In the genomic region with DNA sequence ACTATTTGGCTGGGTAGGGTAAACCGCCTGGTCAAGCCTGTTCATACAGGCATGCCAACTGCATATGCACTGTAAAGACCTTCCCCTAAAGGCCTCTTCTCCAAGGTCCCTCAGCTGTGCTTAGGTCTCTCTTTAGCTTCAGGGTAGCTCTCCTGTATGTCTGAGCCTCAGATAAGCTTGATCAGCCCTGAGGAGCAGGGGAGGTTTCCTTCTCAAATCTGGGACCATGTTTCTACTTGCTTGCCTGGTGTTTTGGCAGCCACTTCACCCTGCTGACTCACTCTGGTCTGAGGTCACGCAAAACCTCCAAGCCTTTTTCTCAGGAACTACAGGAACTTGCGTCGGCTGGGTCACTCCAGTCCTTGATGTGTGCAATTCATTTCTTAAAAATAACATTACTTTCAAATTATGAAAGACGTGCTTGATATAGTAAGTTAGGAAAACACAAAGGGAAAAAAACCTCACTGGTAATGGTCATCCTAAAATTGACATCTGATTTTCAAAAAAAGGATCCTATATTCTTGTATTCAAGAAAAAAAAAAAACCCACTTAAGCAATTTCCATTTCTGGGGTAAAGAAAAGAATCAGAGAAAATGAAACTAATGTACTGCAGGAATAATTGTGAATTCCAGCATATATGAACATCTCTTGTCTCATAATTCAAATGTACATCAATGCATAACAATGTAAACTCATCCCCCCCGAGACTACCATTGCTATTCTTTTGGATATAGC, we compare ENCODE assay signal across 1 cellular context.
TF ChIP-seq lines count a peak whose summit lies in the region.

No MANE protein-coding gene starts in this region.

TF ChIP-seq in H1, 55 proteins besides CTCF, POLR2A, EP300 and RAD21:
- TF ChIP-seq, protein P1, sequence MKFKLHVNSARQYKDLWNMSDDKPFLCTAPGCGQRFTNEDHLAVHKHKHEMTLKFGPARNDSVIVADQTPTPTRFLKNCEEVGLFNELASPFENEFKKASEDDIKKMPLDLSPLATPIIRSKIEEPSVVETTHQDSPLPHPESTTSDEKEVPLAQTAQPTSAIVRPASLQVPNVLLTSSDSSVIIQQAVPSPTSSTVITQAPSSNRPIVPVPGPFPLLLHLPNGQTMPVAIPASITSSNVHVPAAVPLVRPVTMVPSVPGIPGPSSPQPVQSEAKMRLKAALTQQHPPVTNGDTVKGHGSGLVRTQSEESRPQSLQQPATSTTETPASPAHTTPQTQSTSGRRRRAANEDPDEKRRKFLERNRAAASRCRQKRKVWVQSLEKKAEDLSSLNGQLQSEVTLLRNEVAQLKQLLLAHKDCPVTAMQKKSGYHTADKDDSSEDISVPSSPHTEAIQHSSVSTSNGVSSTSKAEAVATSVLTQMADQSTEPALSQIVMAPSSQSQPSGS (IDR thresholded peaks at IDR 0.05; ENCODE audit: low read length): no peak
- no peak for TF ChIP-seq TBP (IDR thresholded peaks at IDR 0.05; ENCODE audit: low read depth, low read length)
- no peak for TF ChIP-seq CHD1 (IDR thresholded peaks at IDR 0.05; ENCODE audit: low read depth, low read length)
- no peak for TF ChIP-seq EGR1 (IDR thresholded peaks at IDR 0.05; ENCODE audit: borderline replicate concordance, low read depth, low read length)
- no peak for TF ChIP-seq EZH2 (IDR thresholded peaks at IDR 0.05; ENCODE audit: low read depth, low read length, severe bottlenecking)
- no peak for TF ChIP-seq YY1 (IDR thresholded peaks at IDR 0.05; ENCODE audit: low read depth, low read length)
- TF ChIP-seq, protein P2, sequence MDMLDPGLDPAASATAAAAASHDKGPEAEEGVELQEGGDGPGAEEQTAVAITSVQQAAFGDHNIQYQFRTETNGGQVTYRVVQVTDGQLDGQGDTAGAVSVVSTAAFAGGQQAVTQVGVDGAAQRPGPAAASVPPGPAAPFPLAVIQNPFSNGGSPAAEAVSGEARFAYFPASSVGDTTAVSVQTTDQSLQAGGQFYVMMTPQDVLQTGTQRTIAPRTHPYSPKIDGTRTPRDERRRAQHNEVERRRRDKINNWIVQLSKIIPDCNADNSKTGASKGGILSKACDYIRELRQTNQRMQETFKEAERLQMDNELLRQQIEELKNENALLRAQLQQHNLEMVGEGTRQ (IDR thresholded peaks at IDR 0.05; ENCODE audit: low read length): no peak
- TF ChIP-seq SIN3A (conservative IDR thresholded peaks at IDR 0.05 in 1 of 2, IDR thresholded peaks at IDR 0.05 in 1 of 2; ENCODE audit: low read depth in 1 of 2, low read length in 2 of 2): no peak
- no peak for TF ChIP-seq SIRT6 (IDR thresholded peaks at IDR 0.05; ENCODE audit: low read length)
- TF ChIP-seq, protein P3, sequence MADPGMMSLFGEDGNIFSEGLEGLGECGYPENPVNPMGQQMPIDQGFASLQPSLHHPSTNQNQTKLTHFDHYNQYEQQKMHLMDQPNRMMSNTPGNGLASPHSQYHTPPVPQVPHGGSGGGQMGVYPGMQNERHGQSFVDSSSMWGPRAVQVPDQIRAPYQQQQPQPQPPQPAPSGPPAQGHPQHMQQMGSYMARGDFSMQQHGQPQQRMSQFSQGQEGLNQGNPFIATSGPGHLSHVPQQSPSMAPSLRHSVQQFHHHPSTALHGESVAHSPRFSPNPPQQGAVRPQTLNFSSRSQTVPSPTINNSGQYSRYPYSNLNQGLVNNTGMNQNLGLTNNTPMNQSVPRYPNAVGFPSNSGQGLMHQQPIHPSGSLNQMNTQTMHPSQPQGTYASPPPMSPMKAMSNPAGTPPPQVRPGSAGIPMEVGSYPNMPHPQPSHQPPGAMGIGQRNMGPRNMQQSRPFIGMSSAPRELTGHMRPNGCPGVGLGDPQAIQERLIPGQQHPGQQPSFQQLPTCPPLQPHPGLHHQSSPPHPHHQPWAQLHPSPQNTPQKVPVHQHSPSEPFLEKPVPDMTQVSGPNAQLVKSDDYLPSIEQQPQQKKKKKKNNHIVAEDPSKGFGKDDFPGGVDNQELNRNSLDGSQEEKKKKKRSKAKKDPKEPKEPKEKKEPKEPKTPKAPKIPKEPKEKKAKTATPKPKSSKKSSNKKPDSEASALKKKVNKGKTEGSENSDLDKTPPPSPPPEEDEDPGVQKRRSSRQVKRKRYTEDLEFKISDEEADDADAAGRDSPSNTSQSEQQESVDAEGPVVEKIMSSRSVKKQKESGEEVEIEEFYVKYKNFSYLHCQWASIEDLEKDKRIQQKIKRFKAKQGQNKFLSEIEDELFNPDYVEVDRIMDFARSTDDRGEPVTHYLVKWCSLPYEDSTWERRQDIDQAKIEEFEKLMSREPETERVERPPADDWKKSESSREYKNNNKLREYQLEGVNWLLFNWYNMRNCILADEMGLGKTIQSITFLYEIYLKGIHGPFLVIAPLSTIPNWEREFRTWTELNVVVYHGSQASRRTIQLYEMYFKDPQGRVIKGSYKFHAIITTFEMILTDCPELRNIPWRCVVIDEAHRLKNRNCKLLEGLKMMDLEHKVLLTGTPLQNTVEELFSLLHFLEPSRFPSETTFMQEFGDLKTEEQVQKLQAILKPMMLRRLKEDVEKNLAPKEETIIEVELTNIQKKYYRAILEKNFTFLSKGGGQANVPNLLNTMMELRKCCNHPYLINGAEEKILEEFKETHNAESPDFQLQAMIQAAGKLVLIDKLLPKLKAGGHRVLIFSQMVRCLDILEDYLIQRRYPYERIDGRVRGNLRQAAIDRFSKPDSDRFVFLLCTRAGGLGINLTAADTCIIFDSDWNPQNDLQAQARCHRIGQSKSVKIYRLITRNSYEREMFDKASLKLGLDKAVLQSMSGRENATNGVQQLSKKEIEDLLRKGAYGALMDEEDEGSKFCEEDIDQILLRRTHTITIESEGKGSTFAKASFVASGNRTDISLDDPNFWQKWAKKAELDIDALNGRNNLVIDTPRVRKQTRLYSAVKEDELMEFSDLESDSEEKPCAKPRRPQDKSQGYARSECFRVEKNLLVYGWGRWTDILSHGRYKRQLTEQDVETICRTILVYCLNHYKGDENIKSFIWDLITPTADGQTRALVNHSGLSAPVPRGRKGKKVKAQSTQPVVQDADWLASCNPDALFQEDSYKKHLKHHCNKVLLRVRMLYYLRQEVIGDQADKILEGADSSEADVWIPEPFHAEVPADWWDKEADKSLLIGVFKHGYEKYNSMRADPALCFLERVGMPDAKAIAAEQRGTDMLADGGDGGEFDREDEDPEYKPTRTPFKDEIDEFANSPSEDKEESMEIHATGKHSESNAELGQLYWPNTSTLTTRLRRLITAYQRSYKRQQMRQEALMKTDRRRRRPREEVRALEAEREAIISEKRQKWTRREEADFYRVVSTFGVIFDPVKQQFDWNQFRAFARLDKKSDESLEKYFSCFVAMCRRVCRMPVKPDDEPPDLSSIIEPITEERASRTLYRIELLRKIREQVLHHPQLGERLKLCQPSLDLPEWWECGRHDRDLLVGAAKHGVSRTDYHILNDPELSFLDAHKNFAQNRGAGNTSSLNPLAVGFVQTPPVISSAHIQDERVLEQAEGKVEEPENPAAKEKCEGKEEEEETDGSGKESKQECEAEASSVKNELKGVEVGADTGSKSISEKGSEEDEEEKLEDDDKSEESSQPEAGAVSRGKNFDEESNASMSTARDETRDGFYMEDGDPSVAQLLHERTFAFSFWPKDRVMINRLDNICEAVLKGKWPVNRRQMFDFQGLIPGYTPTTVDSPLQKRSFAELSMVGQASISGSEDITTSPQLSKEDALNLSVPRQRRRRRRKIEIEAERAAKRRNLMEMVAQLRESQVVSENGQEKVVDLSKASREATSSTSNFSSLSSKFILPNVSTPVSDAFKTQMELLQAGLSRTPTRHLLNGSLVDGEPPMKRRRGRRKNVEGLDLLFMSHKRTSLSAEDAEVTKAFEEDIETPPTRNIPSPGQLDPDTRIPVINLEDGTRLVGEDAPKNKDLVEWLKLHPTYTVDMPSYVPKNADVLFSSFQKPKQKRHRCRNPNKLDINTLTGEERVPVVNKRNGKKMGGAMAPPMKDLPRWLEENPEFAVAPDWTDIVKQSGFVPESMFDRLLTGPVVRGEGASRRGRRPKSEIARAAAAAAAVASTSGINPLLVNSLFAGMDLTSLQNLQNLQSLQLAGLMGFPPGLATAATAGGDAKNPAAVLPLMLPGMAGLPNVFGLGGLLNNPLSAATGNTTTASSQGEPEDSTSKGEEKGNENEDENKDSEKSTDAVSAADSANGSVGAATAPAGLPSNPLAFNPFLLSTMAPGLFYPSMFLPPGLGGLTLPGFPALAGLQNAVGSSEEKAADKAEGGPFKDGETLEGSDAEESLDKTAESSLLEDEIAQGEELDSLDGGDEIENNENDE (IDR thresholded peaks at IDR 0.05; ENCODE audit: insufficient replicate concordance, low read length): no peak
- no peak for TF ChIP-seq HDAC2 (IDR thresholded peaks at IDR 0.05; ENCODE audit: borderline replicate concordance in 1 of 2, low read depth in 2 of 2, low read length in 2 of 2)
- no peak for TF ChIP-seq RBBP5 (IDR thresholded peaks at IDR 0.05; ENCODE audit: borderline replicate concordance, low read depth, low read length)
- TF ChIP-seq TCF12 (IDR thresholded peaks at IDR 0.05; ENCODE audit: low read depth, low read length): no peak
- TF ChIP-seq BRCA1 (IDR thresholded peaks at IDR 0.05; ENCODE audit: low read depth, low read length): no peak
